10 cellular contexts compared by ENCODE assay signal in genomic region chr16:75341934-75342811, GRCh38.
A peak's percentile ranks its signal among the peaks of the same experiment; 100 is the strongest.
DNase-seq lines count a peak whose midpoint lies in the region; TF ChIP-seq lines count a peak whose summit lies in the region.
"Had no signal": no experiment of that assay in that cellular context is flagged by ENCODE, and none has a peak within 500 bp of the region (broad histone marks: within the 10 kb centered on the region; RNA-seq: fewer than 3 reads in every experiment).

No MANE protein-coding gene starts in this region.

- H3K27ac ChIP-seq in ACC112 (ENCODE audit: low read depth, low read length) (peak overlapping the region; percentile 79), muscle layer of colon (ENCODE audit: low read depth, low read length) (peak overlapping the region; percentile 57), testis (peak overlapping the region in 1 of 2 donors; percentile 38)
- H3K27ac ChIP-seq: HL-60 had no signal

- H3K9ac ChIP-seq in muscle layer of colon (ENCODE audit: low read length), result no peak overlapping the region

- DNase-seq in M059J (ENCODE audit: low read depth), result peak; percentile 95
- peak; percentile 75 for DNase-seq in epithelial cell of proximal tubule (ENCODE audit: low read depth)
- DNase-seq in testis, result no peak
- no peak for DNase-seq in head of caudate nucleus
- DNase-seq in NCI-H748 treated with DMSO at 0.1 percent for 48 hours (lab: John Stamatoyannopoulos, UW), result no peak
- DNase-seq in NCI-H345 (lab: John Stamatoyannopoulos, UW), result no peak
- DNase-seq: C1 segment of cervical spinal cord had no signal

- H3K4me1 ChIP-seq in ACC112 (ENCODE audit: control insufficient read depth, insufficient read depth, low read length, unreplicated experiment) (peaks cover 49% of the 10 kb centered on the region), muscle layer of colon (ENCODE audit: insufficient read depth, low read length) (peaks cover 34% of the 10 kb centered on the region), testis (peaks cover 4% of the 10 kb centered on the region)

- peak overlapping the region; percentile 3; the same call in 1 of the 2 replicates for H3K4me3 ChIP-seq in ACC112 (ENCODE audit: low read depth, low read length)
- no peak overlapping the region for H3K4me3 ChIP-seq in epithelial cell of proximal tubule (ENCODE audit: low read depth, low read length)
- H3K4me3 ChIP-seq in muscle layer of colon (ENCODE audit: low read depth in 1 of 2, low read length in 2 of 2), result no peak overlapping the region
- H3K4me3 ChIP-seq in testis, result no peak overlapping the region

- TF ChIP-seq POLR2A in testis (IDR thresholded peaks at IDR 0.05), result no peak

- intact Hi-C loops in testis (cut with DNase I; ENCODE audit: low total_unique reads) (no loop called here), head of caudate nucleus (cut with DNase I) (no loop called here)

- no peak overlapping the region for H2AFZ ChIP-seq in ACC112 (ENCODE audit: low read length, unreplicated experiment)

- TF ChIP-seq CTCF in epithelial cell of proximal tubule (conservative IDR thresholded peaks at IDR 0.05; ENCODE audit: low read depth, low read length), result peak; percentile 3
- TF ChIP-seq CTCF in testis (IDR thresholded peaks at IDR 0.05), result no peak

- H3K9me3 ChIP-seq in muscle layer of colon (ENCODE audit: low read length) (no peaks in the 10 kb centered on the region), testis (no peaks in the 10 kb centered on the region)

- 46 to 53% methylated on average over 3 of the region's 3 CpGs for WGBS in testis, 2 donors

- H3K27me3 ChIP-seq in ACC112 (ENCODE audit: insufficient read depth, low read length), result no peaks in the 10 kb centered on the region
- H3K27me3 ChIP-seq in muscle layer of colon (ENCODE audit: control insufficient read depth in 1 of 2, insufficient read depth in 2 of 2, low read length in 2 of 2), result no peaks in the 10 kb centered on the region
- no peaks in the 10 kb centered on the region for H3K27me3 ChIP-seq in testis

- no peaks in the 10 kb centered on the region for H3K79me2 ChIP-seq in ACC112 (ENCODE audit: control insufficient read depth, insufficient read depth, low read length, unreplicated experiment)

- peaks cover 11% of the 10 kb centered on the region for H3K36me3 ChIP-seq in ACC112 (ENCODE audit: insufficient read depth, low read length)
- H3K36me3 ChIP-seq in muscle layer of colon (ENCODE audit: insufficient read depth, low read length), result peaks cover 4% of the 10 kb centered on the region
- H3K36me3 ChIP-seq in testis (ENCODE audit: low read depth, missing control alignments), result no peaks in the 10 kb centered on the region

Comparison
In these comparisons a context has a peak if more than half of its experiments do, and no peak if none do; other contexts are left out.
1. DNase-seq: peak in M059J (single experiment) and epithelial cell of proximal tubule (single experiment); none in testis (single experiment), head of caudate nucleus (0 of 42), NCI-H748 treated with DMSO at 0.1 percent for 48 hours (single experiment) and NCI-H345 (single experiment).